ENCODE assay signal across 8 cellular contexts in the genomic region with DNA sequence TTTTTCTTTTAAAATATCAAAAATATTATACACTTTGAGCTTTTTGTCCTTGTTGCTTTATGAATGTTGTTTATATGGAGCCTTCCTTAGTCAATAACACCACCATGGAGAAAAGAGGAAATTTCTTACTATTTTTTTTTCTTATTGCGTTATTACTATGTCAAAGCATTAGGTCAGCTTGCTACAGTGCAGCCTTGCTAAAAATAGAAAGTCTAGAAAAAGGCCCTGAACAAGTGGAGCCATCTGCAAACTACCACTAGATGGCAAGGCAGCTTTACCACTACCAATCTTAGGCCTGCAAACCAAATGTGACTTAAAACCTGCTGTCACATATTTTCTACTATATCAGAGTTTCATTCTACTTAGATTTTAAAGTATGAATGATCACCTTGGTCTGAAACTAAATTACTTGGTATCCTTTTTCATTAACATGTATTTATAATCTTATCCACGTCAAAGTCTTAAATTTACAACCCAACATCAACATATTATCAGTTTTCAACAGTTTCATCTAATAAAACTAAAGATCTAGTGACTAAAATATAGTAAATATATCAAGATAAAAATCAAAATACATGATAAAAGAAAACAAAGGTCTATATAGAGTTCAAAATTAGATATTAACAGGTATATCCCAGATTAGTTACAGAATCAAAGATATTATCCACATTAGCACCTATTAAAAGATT.
DNase-seq lines count a peak whose midpoint lies in the region; ATAC-seq and TF ChIP-seq lines count a peak whose summit lies in the region.

No MANE protein-coding gene starts in this region.

- peak; percentile 70 to 96 (median 90) for TF ChIP-seq CTCF in gastroesophageal sphincter (IDR thresholded peaks at IDR 0.05)
- peak; percentile 61 to 91 (median 87) for TF ChIP-seq CTCF in ovary (IDR thresholded peaks at IDR 0.05)

- no peaks in the 10 kb centered on the region for H3K36me3 ChIP-seq in gastroesophageal sphincter
- H3K36me3 ChIP-seq in ovary, result no peaks in the 10 kb centered on the region

- TF ChIP-seq POLR2A in gastroesophageal sphincter (IDR thresholded peaks at IDR 0.05) (no peak), ovary (IDR thresholded peaks at IDR 0.05) (no peak)

- H3K4me3 ChIP-seq in gastroesophageal sphincter (no peak overlapping the region), ovary (no peak overlapping the region)

- WGBS in gastroesophageal sphincter (ENCODE audit: low coverage in 1 of 2), 2 donors, result 6 to 9% methylated on average over 2 of the region's 2 CpGs
- WGBS in ovary, 3 donors, result 29 to 35% (median 33%) methylated on average over 2 of the region's 2 CpGs

- H3K27me3 ChIP-seq in gastroesophageal sphincter (no peaks in the 10 kb centered on the region), ovary (no peaks in the 10 kb centered on the region)

- DNase-seq in activated CD8-positive, alpha-beta memory T cell treated with anti-CD3 and anti-CD28 coated beads, Interleukin-2, amount 50 U/mL, for 1 hour (ENCODE audit: extremely low read depth), result peak; percentile 1
- DNase-seq in activated CD8-positive, alpha-beta memory T cell treated with anti-CD3 and anti-CD28 coated beads, Interleukin-2, amount 50 U/mL, for 4 hours, result no peak
- DNase-seq in HK-2 (ENCODE audit: unreplicated experiment) (peak; percentile 16), NCI-H748 treated with DMSO at 0.1 percent for 48 hours (lab: John Stamatoyannopoulos, UW) (peak; percentile 65), ovary (peak in 4 of 5 donors; percentile 36 to 74 (median 48))
- peak; percentile 5 for DNase-seq in activated gamma-delta T cell treated with anti-CD3 and anti-CD28 coated beads, Interleukin-2, amount 50 U/mL, for 16 hours (ENCODE audit: low read depth)

- H3K4me1 ChIP-seq in gastroesophageal sphincter, result peaks cover 0 to 36% (median 0%) of the 10 kb centered on the region in 3 donors
- no peaks in the 10 kb centered on the region for H3K4me1 ChIP-seq in ovary (ENCODE audit: insufficient read depth)

- H3K27ac ChIP-seq in gastroesophageal sphincter (peak overlapping the region in 2 of 4 donors; percentile 18 to 56), ovary (peak overlapping the region in 1 of 2 donors; percentile 77)

- ATAC-seq in GM21515 (IDR thresholded peaks at IDR 0.05; ENCODE audit: unreplicated experiment), result peak; percentile 99
- ATAC-seq in gastroesophageal sphincter, result peak; percentile 97

- intact Hi-C loops in ovary (cut with DNase I), result loop anchor here in 3 of 4 donors (5.0 to 10.0 kb wide), 6 partner anchors 245 to 648 kb away; partner anchors contain the start of genes SSBP2 (in 3 of the 3) and ATG10 (in 1 of the 3)

- H3K9me3 ChIP-seq in gastroesophageal sphincter, result no peaks in the 10 kb centered on the region
- H3K9me3 ChIP-seq in ovary, result no peaks in the 10 kb centered on the region

- no peak for TF ChIP-seq EP300 in gastroesophageal sphincter (IDR thresholded peaks at IDR 0.05)
- TF ChIP-seq EP300 in ovary (IDR thresholded peaks at IDR 0.05), result no peak
